19 cellular contexts compared by ENCODE assay signal in the genomic region with DNA sequence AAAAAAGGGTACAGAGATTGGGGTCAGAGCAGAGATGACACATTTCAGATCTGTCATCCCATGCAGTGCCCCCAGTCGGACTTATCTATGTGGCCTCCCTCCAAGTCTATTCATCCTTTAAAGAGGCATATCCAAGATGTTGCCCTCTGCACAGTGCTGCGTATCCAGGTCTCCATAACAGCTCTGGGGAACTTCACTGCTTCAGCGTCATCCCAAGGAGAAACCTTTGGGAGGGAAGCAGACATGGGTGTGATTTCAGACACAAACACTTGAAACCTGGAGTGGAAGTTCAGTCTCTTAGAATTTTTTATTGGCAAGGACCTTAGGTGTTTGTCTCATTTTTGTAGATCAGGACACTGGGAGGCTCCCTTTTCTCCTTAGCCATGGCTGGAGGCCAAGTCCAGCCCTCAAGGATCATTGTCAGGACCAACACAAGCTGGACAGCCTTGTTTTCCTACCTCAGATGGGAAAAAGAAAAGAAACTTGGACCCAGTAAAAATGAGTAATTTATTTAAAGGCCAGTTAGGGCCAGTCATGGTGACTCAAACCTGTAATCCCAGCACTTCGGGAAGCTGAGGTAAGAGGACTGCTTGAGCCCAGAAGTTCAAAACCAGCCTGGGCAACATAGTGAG. TPM values are rescaled to one million over a fixed set of nuclear protein-coding genes. Genes with fewer than 3 reads are reported as not detected.
DNase-seq lines count a peak whose midpoint lies in the region; ATAC-seq and TF ChIP-seq lines count a peak whose summit lies in the region.
"Had no signal": no experiment of that assay in that cellular context is flagged by ENCODE, and none has a peak within 500 bp of the region (broad histone marks: within the 10 kb centered on the region; RNA-seq: fewer than 3 reads in every experiment).

No MANE protein-coding gene starts in this region.

- no peaks in the 10 kb centered on the region for H3K9me3 ChIP-seq in RWPE2 (ENCODE audit: severe bottlenecking)
- H3K9me3 ChIP-seq: neutrophil, sigmoid colon had no signal

- peak; percentile 57 for DNase-seq in A172 (ENCODE audit: low spot score)
- DNase-seq in H4 (ENCODE audit: low spot score) = peak; percentile 9
- no peak for DNase-seq in RWPE2 (ENCODE audit: low spot score)
- peak; percentile 17 to 51 for DNase-seq in foreskin keratinocyte
- DNase-seq in SW480 (ENCODE audit: low spot score) = no peak
- DNase-seq in germinal center (ENCODE audit: low spot score) = no peak
- DNase-seq: activated effector memory CD4-positive, alpha-beta T cell treated with anti-CD3 and anti-CD28 coated beads, Interleukin-2, amount 50 U/mL, for 16 hours; amygdala; glutamatergic neuron; immature natural killer cell; NCI-H2081 treated with DMSO at 0.1 percent for 48 hours; NCI-H526 treated with DMSO at 0.1 percent for 48 hours; sigmoid colon; stimulated activated CD4-positive, alpha-beta T cell treated with anti-CD3 and anti-CD28 coated beads, Interleukin-2, amount 100 ng/mL, for 24 hours had no signal

- TF ChIP-seq CTCF in RWPE2 (IDR thresholded peaks at IDR 0.05; ENCODE audit: poor library complexity, severe bottlenecking) = no peak
- TF ChIP-seq CTCF in foreskin keratinocyte (conservative IDR thresholded peaks at IDR 0.05) = no peak

- no peak overlapping the region for H3K4me3 ChIP-seq in RWPE2 (ENCODE audit: severe bottlenecking)
- H3K4me3 ChIP-seq: GM23338, sigmoid colon had no signal

- ATAC-seq in RWPE2 (ENCODE audit: low read depth) = peak; percentile 81
- ATAC-seq in foreskin keratinocyte = peak; percentile 24
- no peak for ATAC-seq in GM18873 (IDR thresholded peaks at IDR 0.05; ENCODE audit: low FRiP score, unreplicated experiment)
- ATAC-seq in HG03097 (IDR thresholded peaks at IDR 0.05; ENCODE audit: low FRiP score, unreplicated experiment) = no peak
- ATAC-seq: GM23338, Panc1 had no signal

- H3K27ac ChIP-seq in RWPE2 (ENCODE audit: poor library complexity, severe bottlenecking) = peak overlapping the region; percentile 22
- no peak overlapping the region for H3K27ac ChIP-seq in foreskin keratinocyte
- H3K27ac ChIP-seq: neutrophil, sigmoid colon had no signal

- H3K27me3 ChIP-seq in RWPE2 (ENCODE audit: insufficient read depth, poor library complexity, severe bottlenecking) (no peaks in the 10 kb centered on the region), foreskin keratinocyte (peaks cover 16% of the 10 kb centered on the region)
- H3K27me3 ChIP-seq: sigmoid colon had no signal

- H3K36me3 ChIP-seq in RWPE2 (ENCODE audit: low read depth) = no peaks in the 10 kb centered on the region
- H3K36me3 ChIP-seq: neutrophil, sigmoid colon had no signal

- peaks cover 6% of the 10 kb centered on the region for H3K4me1 ChIP-seq in RWPE2 (ENCODE audit: insufficient read depth, poor library complexity, severe bottlenecking)
- no peaks in the 10 kb centered on the region for H3K4me1 ChIP-seq in foreskin keratinocyte
- H3K4me1 ChIP-seq: sigmoid colon had no signal

RNA-seq across cellular contexts. Expression of a gene that starts 23.9 kb away (rescaled TPM):
- total RNA-seq in A172 (2014; rRNA removed; shearing (Covaris generic)) = 18.5 and 19.1 TPM in 2 replicates
- 14.5 and 20.2 TPM in 2 replicates for total RNA-seq in H4 (2014; rRNA removed; shearing (Covaris generic))
- 16.9 and 17.8 TPM in 2 replicates for total RNA-seq in foreskin keratinocyte
- 5.6 and 7.1 TPM in 2 replicates for polyA plus RNA-seq in foreskin keratinocyte

Comparison
In these comparisons a context has a peak if more than half of its experiments do, and no peak if none do; other contexts are left out.
1. DNase-seq: peak in A172 (single experiment), H4 (single experiment) and foreskin keratinocyte (2 of 2); none in RWPE2 (single experiment), SW480 (single experiment) and germinal center (single experiment).
2. ATAC-seq: peak in RWPE2 (single experiment) and foreskin keratinocyte (single experiment); none in GM18873 (single experiment) and HG03097 (single experiment).